ENCODE assay signal across 1 cellular context in genomic region chr7:150958603-150959002, GRCh38.
TF ChIP-seq lines count a peak whose summit lies in the region.

No MANE protein-coding gene starts in this region.

TF ChIP-seq in K562, 482 proteins besides CTCF, POLR2A, EP300 and RAD21 (continues in another document):
- TF ChIP-seq ATF3 (IDR thresholded peaks at IDR 0.05) (peak; percentile 31; the same call in 1 of the 2 replicates), ATF3 (CRISPR knock-in tag; conservative IDR thresholded peaks at IDR 0.05) (0 out of 2 replicates have a peak, but pooled peaks have one; percentile 27), BRCA1 (IDR thresholded peaks at IDR 0.05) (no peak), BRCA1 (CRISPR knock-in tag; IDR thresholded peaks at IDR 0.05) (no peak), IFI16 (CRISPR knock-in tag; IDR thresholded peaks at IDR 0.05) (0 out of 2 replicates have a peak, but pooled peaks have one; percentile 70), TSHZ1 (CRISPR knock-in tag; IDR thresholded peaks at IDR 0.05) (0 out of 2 replicates have a peak, but pooled peaks have one; percentile 39), CEBPG (CRISPR knock-in tag; IDR thresholded peaks at IDR 0.05) (no peak), CEBPG (tag; conservative IDR thresholded peaks at IDR 0.05 in 1 of 2, IDR thresholded peaks at IDR 0.05 in 1 of 2) (no peak), ZNF444 (CRISPR knock-in tag; IDR thresholded peaks at IDR 0.05) (0 out of 2 replicates have a peak, but pooled peaks have one; percentile 31), CXXC5 (CRISPR knock-in tag; IDR thresholded peaks at IDR 0.05) (peak; percentile 68), ZNF41 (CRISPR knock-in tag; conservative IDR thresholded peaks at IDR 0.05) (peak; percentile 70), TCF3 (CRISPR knock-in tag; IDR thresholded peaks at IDR 0.05) (peak; percentile 16; the same call in 1 of the 2 replicates), ZFX (CRISPR knock-in tag; IDR thresholded peaks at IDR 0.05) (0 out of 2 replicates have a peak, but pooled peaks have one; percentile 6), SPI1 (IDR thresholded peaks at IDR 0.05; ENCODE audit: borderline replicate concordance, low read depth, low read length) (peak; percentile 84), FOXA3 (CRISPR knock-in tag; conservative IDR thresholded peaks at IDR 0.05 in 1 of 2, IDR thresholded peaks at IDR 0.05 in 1 of 2) (no peak), RFX7 (CRISPR knock-in tag; IDR thresholded peaks at IDR 0.05) (no peak), HSF4 (CRISPR knock-in tag; IDR thresholded peaks at IDR 0.05; ENCODE audit: borderline replicate concordance) (0 out of 2 replicates have a peak, but pooled peaks have one; percentile 54), ATF1 (CRISPR knock-in tag; IDR thresholded peaks at IDR 0.05) (no peak), ATF1 (tag; IDR thresholded peaks at IDR 0.05) (0 out of 2 replicates have a peak, but pooled peaks have one; percentile 11), ZNF445 (CRISPR knock-in tag; IDR thresholded peaks at IDR 0.05; ENCODE audit: low read depth) (0 out of 2 replicates have a peak, but pooled peaks have one; percentile 3), DMBX1 (CRISPR knock-in tag; IDR thresholded peaks at IDR 0.05; ENCODE audit: borderline replicate concordance) (peak; percentile 85; the same call in 1 of the 2 replicates), NCOA1 (IDR thresholded peaks at IDR 0.05; ENCODE audit: low read depth) (no peak), GABPB1 (CRISPR knock-in tag; IDR thresholded peaks at IDR 0.05) (peak; percentile 21; the same call in 1 of the 2 replicates), ELF4 (CRISPR knock-in tag; IDR thresholded peaks at IDR 0.05) (no peak; the same call in 1 of the 2 replicates), TSC22D4 (tag; IDR thresholded peaks at IDR 0.05) (no peak), HOMEZ (CRISPR knock-in tag; IDR thresholded peaks at IDR 0.05) (peak; percentile 60; the same call in 1 of the 2 replicates), BDP1 (IDR thresholded peaks at IDR 0.05; ENCODE audit: insufficient read depth, insufficient read length) (no peak), ZNF785 (CRISPR knock-in tag; IDR thresholded peaks at IDR 0.05) (peak; percentile 38; the same call in 1 of the 2 replicates), POLR2AphosphoS2 (IDR thresholded peaks at IDR 0.05; ENCODE audit: low read length) (no peak), SMARCA5 (IDR thresholded peaks at IDR 0.05) (no peak), ETV1 (tag; conservative IDR thresholded peaks at IDR 0.05; ENCODE audit: low read depth) (no peak), ZBTB1 (CRISPR knock-in tag; IDR thresholded peaks at IDR 0.05; ENCODE audit: borderline replicate concordance, low read depth) (0 out of 2 replicates have a peak, but pooled peaks have one; percentile 27), ZNF165 (CRISPR knock-in tag; IDR thresholded peaks at IDR 0.05; ENCODE audit: borderline replicate concordance) (peak; percentile 79), DPF2 (IDR thresholded peaks at IDR 0.05) (peak; percentile 51; the same call in 1 of the 2 replicates), YY1 (IDR thresholded peaks at IDR 0.05; ENCODE audit: borderline replicate concordance in 1 of 3, control insufficient read depth in 1 of 3, extremely low read depth in 1 of 3, insufficient read depth in 3 of 3, insufficient read length in 1 of 3, insufficient replicate concordance in 2 of 3, low read depth in 1 of 3, low read length in 2 of 3) (peak in 2 of 3 experiments; percentile 46 to 71), MAFK (IDR thresholded peaks at IDR 0.05; ENCODE audit: low read length) (0 out of 2 replicates have a peak, but pooled peaks have one; percentile 4), ZNF134 (CRISPR knock-in tag; conservative IDR thresholded peaks at IDR 0.05) (peak; percentile 35; the same call in 1 of the 2 replicates), MYC (IDR thresholded peaks at IDR 0.05; ENCODE audit: low read depth, low read length) (0 out of 2 replicates have a peak, but pooled peaks have one; percentile 11), MYC (CRISPR knock-in tag; IDR thresholded peaks at IDR 0.05; ENCODE audit: borderline replicate concordance, low read depth) (no peak)
- TF ChIP-seq, protein P1, sequence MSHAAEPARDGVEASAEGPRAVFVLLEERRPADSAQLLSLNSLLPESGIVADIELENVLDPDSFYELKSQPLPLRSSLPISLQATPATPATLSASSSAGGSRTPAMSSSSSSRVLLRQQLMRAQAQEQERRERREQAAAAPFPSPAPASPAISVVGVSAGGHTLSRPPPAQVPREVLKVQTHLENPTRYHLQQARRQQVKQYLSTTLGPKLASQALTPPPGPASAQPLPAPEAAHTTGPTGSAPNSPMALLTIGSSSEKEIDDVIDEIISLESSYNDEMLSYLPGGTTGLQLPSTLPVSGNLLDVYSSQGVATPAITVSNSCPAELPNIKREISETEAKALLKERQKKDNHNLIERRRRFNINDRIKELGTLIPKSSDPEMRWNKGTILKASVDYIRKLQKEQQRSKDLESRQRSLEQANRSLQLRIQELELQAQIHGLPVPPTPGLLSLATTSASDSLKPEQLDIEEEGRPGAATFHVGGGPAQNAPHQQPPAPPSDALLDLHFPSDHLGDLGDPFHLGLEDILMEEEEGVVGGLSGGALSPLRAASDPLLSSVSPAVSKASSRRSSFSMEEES (CRISPR knock-in tag; IDR thresholded peaks at IDR 0.05), result no peak
- TF ChIP-seq, protein P2, sequence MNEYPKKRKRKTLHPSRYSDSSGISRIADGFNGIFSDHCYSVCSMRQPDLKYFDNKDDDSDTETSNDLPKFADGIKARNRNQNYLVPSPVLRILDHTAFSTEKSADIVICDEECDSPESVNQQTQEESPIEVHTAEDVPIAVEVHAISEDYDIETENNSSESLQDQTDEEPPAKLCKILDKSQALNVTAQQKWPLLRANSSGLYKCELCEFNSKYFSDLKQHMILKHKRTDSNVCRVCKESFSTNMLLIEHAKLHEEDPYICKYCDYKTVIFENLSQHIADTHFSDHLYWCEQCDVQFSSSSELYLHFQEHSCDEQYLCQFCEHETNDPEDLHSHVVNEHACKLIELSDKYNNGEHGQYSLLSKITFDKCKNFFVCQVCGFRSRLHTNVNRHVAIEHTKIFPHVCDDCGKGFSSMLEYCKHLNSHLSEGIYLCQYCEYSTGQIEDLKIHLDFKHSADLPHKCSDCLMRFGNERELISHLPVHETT (CRISPR knock-in tag; conservative IDR thresholded peaks at IDR 0.05 in 1 of 2, IDR thresholded peaks at IDR 0.05 in 1 of 2), result peak in 1 of 2 experiments; percentile 85; a peak in 2 of 4 replicates
- TF ChIP-seq, protein P3, sequence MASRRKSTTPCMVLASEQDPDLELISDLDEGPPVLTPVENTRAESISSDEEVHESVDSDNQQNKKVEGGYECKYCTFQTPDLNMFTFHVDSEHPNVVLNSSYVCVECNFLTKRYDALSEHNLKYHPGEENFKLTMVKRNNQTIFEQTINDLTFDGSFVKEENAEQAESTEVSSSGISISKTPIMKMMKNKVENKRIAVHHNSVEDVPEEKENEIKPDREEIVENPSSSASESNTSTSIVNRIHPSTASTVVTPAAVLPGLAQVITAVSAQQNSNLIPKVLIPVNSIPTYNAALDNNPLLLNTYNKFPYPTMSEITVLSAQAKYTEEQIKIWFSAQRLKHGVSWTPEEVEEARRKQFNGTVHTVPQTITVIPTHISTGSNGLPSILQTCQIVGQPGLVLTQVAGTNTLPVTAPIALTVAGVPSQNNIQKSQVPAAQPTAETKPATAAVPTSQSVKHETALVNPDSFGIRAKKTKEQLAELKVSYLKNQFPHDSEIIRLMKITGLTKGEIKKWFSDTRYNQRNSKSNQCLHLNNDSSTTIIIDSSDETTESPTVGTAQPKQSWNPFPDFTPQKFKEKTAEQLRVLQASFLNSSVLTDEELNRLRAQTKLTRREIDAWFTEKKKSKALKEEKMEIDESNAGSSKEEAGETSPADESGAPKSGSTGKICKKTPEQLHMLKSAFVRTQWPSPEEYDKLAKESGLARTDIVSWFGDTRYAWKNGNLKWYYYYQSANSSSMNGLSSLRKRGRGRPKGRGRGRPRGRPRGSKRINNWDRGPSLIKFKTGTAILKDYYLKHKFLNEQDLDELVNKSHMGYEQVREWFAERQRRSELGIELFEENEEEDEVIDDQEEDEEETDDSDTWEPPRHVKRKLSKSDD (conservative IDR thresholded peaks at IDR 0.05; ENCODE audit: low read length), result no peak
- TF ChIP-seq, protein P4, sequence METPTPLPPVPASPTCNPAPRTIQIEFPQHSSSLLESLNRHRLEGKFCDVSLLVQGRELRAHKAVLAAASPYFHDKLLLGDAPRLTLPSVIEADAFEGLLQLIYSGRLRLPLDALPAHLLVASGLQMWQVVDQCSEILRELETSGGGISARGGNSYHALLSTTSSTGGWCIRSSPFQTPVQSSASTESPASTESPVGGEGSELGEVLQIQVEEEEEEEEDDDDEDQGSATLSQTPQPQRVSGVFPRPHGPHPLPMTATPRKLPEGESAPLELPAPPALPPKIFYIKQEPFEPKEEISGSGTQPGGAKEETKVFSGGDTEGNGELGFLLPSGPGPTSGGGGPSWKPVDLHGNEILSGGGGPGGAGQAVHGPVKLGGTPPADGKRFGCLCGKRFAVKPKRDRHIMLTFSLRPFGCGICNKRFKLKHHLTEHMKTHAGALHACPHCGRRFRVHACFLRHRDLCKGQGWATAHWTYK (CRISPR knock-in tag; IDR thresholded peaks at IDR 0.05), result peak; percentile 78
- TF ChIP-seq, protein P5, sequence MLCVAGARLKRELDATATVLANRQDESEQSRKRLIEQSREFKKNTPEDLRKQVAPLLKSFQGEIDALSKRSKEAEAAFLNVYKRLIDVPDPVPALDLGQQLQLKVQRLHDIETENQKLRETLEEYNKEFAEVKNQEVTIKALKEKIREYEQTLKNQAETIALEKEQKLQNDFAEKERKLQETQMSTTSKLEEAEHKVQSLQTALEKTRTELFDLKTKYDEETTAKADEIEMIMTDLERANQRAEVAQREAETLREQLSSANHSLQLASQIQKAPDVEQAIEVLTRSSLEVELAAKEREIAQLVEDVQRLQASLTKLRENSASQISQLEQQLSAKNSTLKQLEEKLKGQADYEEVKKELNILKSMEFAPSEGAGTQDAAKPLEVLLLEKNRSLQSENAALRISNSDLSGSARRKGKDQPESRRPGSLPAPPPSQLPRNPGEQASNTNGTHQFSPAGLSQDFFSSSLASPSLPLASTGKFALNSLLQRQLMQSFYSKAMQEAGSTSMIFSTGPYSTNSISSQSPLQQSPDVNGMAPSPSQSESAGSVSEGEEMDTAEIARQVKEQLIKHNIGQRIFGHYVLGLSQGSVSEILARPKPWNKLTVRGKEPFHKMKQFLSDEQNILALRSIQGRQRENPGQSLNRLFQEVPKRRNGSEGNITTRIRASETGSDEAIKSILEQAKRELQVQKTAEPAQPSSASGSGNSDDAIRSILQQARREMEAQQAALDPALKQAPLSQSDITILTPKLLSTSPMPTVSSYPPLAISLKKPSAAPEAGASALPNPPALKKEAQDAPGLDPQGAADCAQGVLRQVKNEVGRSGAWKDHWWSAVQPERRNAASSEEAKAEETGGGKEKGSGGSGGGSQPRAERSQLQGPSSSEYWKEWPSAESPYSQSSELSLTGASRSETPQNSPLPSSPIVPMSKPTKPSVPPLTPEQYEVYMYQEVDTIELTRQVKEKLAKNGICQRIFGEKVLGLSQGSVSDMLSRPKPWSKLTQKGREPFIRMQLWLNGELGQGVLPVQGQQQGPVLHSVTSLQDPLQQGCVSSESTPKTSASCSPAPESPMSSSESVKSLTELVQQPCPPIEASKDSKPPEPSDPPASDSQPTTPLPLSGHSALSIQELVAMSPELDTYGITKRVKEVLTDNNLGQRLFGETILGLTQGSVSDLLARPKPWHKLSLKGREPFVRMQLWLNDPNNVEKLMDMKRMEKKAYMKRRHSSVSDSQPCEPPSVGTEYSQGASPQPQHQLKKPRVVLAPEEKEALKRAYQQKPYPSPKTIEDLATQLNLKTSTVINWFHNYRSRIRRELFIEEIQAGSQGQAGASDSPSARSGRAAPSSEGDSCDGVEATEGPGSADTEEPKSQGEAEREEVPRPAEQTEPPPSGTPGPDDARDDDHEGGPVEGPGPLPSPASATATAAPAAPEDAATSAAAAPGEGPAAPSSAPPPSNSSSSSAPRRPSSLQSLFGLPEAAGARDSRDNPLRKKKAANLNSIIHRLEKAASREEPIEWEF (CRISPR knock-in tag; IDR thresholded peaks at IDR 0.05), result no peak
